Comparison of ENCODE assay signal across 1 cellular context in genomic region chr6:25992413-25993037, GRCh38.
TF ChIP-seq lines count a peak whose summit lies in the region.

No MANE protein-coding gene starts in this region.

TF ChIP-seq in HEK293, 187 proteins besides CTCF, POLR2A, EP300 and RAD21 (continued from another document and continues in another):
- TF ChIP-seq BCL6B (tag by site-specific recombination; IDR thresholded peaks at IDR 0.05) (no peak), ZNF658 (tag by site-specific recombination; IDR thresholded peaks at IDR 0.05) (no peak), ZNF155 (tag by site-specific recombination; IDR thresholded peaks at IDR 0.05) (no peak), PBX3 (CRISPR knock-in tag; IDR thresholded peaks at IDR 0.05) (peak; percentile 83), YY1 (tag by site-specific recombination; IDR thresholded peaks at IDR 0.05) (0 out of 2 replicates have a peak, but pooled peaks have one; percentile 14), ZNF585B (tag by site-specific recombination; IDR thresholded peaks at IDR 0.05) (no peak), ZNF677 (tag by site-specific recombination; IDR thresholded peaks at IDR 0.05) (0 out of 2 replicates have a peak, but pooled peaks have one; percentile 28), ZNF354C (tag by site-specific recombination; IDR thresholded peaks at IDR 0.05; ENCODE audit: borderline replicate concordance, low read depth) (no peak), ZBTB10 (tag by site-specific recombination; IDR thresholded peaks at IDR 0.05) (0 out of 2 replicates have a peak, but pooled peaks have one; percentile 54), ELK4 (IDR thresholded peaks at IDR 0.05; ENCODE audit: borderline replicate concordance, low read depth, low read length) (no peak), ZBTB26 (tag by site-specific recombination; optimal IDR thresholded peaks at IDR 0.05) (peak; percentile 52), ZBTB6 (tag by site-specific recombination; IDR thresholded peaks at IDR 0.05) (no peak; the same call in 1 of the 2 replicates), BCL11B (tag by site-specific recombination; IDR thresholded peaks at IDR 0.05; ENCODE audit: low read depth) (0 out of 2 replicates have a peak, but pooled peaks have one; percentile 32), GLI2 (tag by site-specific recombination; IDR thresholded peaks at IDR 0.05; ENCODE audit: borderline replicate concordance, low read depth) (peak; percentile 26; the same call in 1 of the 2 replicates), ZFP37 (tag by site-specific recombination; IDR thresholded peaks at IDR 0.05) (peak; percentile 60; the same call in 1 of the 2 replicates), PRDM10 (tag by site-specific recombination; IDR thresholded peaks at IDR 0.05) (peak; percentile 62), ZNF670 (tag by site-specific recombination; IDR thresholded peaks at IDR 0.05; ENCODE audit: low read depth) (no peak), ZFHX2 (tag by site-specific recombination; conservative IDR thresholded peaks at IDR 0.05) (no peak; the same call in 1 of the 2 replicates), GLIS2 (tag by site-specific recombination; IDR thresholded peaks at IDR 0.05) (peak; percentile 99), TCF7L2 (IDR thresholded peaks at IDR 0.05; ENCODE audit: borderline replicate concordance, low read depth, low read length) (no peak), ZEB2 (tag by site-specific recombination; IDR thresholded peaks at IDR 0.05) (no peak), ZNF48 (tag by site-specific recombination; IDR thresholded peaks at IDR 0.05) (no peak), ZNF530 (tag by site-specific recombination; IDR thresholded peaks at IDR 0.05; ENCODE audit: low read depth) (no peak), ZNF629 (tag by site-specific recombination; IDR thresholded peaks at IDR 0.05) (peak; percentile 55; the same call in 1 of the 2 replicates), TRIM28 (IDR thresholded peaks at IDR 0.05; ENCODE audit: borderline replicate concordance, low read length) (0 out of 2 replicates have a peak, but pooled peaks have one; percentile 1), ZBTB21 (tag by site-specific recombination; IDR thresholded peaks at IDR 0.05) (no peak), IKZF3 (tag by site-specific recombination; IDR thresholded peaks at IDR 0.05) (peak; percentile 70), ZNF202 (tag by site-specific recombination; IDR thresholded peaks at IDR 0.05; ENCODE audit: borderline replicate concordance) (no peak), ZNF175 (tag by site-specific recombination; IDR thresholded peaks at IDR 0.05) (no peak), KLF10 (tag by site-specific recombination; IDR thresholded peaks at IDR 0.05) (peak; percentile 71; the same call in 1 of the 2 replicates), ZNF121 (tag by site-specific recombination; IDR thresholded peaks at IDR 0.05) (no peak), ZNF350 (tag by site-specific recombination; IDR thresholded peaks at IDR 0.05) (no peak), YY2 (tag by site-specific recombination; IDR thresholded peaks at IDR 0.05) (no peak), ZNF701 (tag by site-specific recombination; IDR thresholded peaks at IDR 0.05) (no peak), ZNF2 (tag by site-specific recombination; IDR thresholded peaks at IDR 0.05) (no peak; the same call in 1 of the 2 replicates), ZNF266 (tag by site-specific recombination; IDR thresholded peaks at IDR 0.05; ENCODE audit: low read depth) (no peak), ZNF707 (tag by site-specific recombination; IDR thresholded peaks at IDR 0.05) (no peak), ZBTB11 (tag by site-specific recombination; conservative IDR thresholded peaks at IDR 0.05; ENCODE audit: low read depth) (no peak), ZNF37A (tag by site-specific recombination; IDR thresholded peaks at IDR 0.05) (0 out of 2 replicates have a peak, but pooled peaks have one; percentile 33), SP2 (tag by site-specific recombination; IDR thresholded peaks at IDR 0.05) (peak; percentile 62), ZNF747 (tag by site-specific recombination; IDR thresholded peaks at IDR 0.05) (no peak), ZNF26 (tag by site-specific recombination; IDR thresholded peaks at IDR 0.05) (no peak), ZNF184 (tag by site-specific recombination; IDR thresholded peaks at IDR 0.05) (0 out of 2 replicates have a peak, but pooled peaks have one; percentile 22), ZNF654 (tag by site-specific recombination; IDR thresholded peaks at IDR 0.05; ENCODE audit: low read depth) (0 out of 2 replicates have a peak, but pooled peaks have one; percentile 17)
